In the genomic region with DNA sequence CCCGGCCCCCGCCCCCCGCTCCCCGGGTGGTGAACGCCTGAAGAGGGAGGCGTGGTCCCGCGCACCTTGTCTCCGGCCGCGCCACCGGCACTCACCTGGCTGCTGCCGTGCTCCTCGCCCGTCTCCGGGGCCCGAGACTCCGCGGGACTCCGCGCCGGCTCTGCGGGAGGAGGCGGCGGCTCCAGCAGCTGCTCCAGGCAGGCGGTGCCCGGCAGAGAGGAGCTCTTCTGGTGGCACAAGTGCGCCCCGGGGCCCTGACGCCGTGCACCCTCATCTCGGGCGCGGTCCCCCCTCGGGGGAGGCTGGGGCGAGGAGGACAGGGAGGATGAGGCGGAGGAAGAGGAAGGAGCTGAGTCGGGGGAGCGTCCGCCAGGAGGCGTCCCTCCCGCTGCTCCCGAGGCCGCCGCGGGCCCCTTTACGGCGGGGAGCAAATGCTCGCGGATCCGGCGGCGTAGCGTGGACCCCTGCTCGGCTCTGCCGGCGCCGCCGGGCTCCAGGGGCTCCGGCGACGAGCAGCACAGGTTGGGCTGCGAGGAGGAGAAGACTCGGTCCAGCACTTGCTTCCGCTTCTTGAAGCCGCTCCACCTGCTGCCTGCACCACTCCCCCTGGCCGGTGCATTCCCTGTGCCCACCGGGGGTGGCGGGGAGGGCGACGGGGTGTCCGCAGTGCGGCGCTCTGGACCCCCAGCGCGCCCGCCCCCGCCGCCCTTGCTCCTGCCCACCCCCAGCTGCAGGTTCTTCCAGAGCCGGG, we compare ENCODE assay signal across 8 cellular contexts. TPM values are rescaled to one million over a fixed set of nuclear protein-coding genes. Genes with fewer than 3 reads are reported as not detected.
DNase-seq lines count a peak whose midpoint lies in the region; ATAC-seq and TF ChIP-seq lines count a peak whose summit lies in the region.

No MANE protein-coding gene starts in this region.

- intact Hi-C loops in dorsolateral prefrontal cortex (cut with DNase I): no loop called here
- intact Hi-C loops in tibial artery (cut with DNase I; ENCODE audit: low total_unique reads): no loop called here

- H3K4ac ChIP-seq in mesenchymal stem cell (ENCODE audit: low read depth in 1 of 2, low read length in 2 of 2): no peak overlapping the region

- H2BK120ac ChIP-seq in mesenchymal stem cell (ENCODE audit: low read depth, low read length): no peak overlapping the region

- H3K14ac ChIP-seq in mesenchymal stem cell (ENCODE audit: low read length in 2 of 2): peak overlapping the region in 1 of 2 experiments; percentile 29

- H3K4me1 ChIP-seq in mesenchymal stem cell (ENCODE audit: control insufficient read depth, insufficient read depth, low read depth, low read length) (peaks cover 20% of the 10 kb centered on the region), tibial artery (peaks cover 0 to 26% (median 21%) of the 10 kb centered on the region in 4 donors)

- H3K9me3 ChIP-seq in mesenchymal stem cell (ENCODE audit: control insufficient read depth, low read length): no peaks in the 10 kb centered on the region
- H3K9me3 ChIP-seq in tibial artery: no peaks in the 10 kb centered on the region

- H3K27ac ChIP-seq in dorsolateral prefrontal cortex (peak overlapping the region in 48 of 59 donors; percentile 54 to 89 (median 78)), mesenchymal stem cell (ENCODE audit: low read length, poor library complexity, severe bottlenecking) (no peak overlapping the region), tibial artery (no peak overlapping the region)

- H3K27me3 ChIP-seq in dorsolateral prefrontal cortex (peaks cover 0 to 47% (median 8%) of the 10 kb centered on the region in 45 donors), mesenchymal stem cell (ENCODE audit: control insufficient read depth in 1 of 2, insufficient read depth in 1 of 2, low read length in 2 of 2) (peaks cover 23 to 78% of the 10 kb centered on the region in 2 experiments), tibial artery (peaks cover 0 to 38% of the 10 kb centered on the region in 2 donors)

- DNase-seq in DMS 273 (lab: John Stamatoyannopoulos, UW; ENCODE audit: unreplicated experiment) (peak; percentile 86), dorsolateral prefrontal cortex (peak in 4 of 10 donors; percentile 20 to 62 (median 45)), mesenchymal stem cell (peak; percentile 14), tibial artery (no peak), NCI-H526 treated with DMSO at 0.1 percent for 48 hours (lab: John Stamatoyannopoulos, UW) (no peak)

- ATAC-seq in GM19324 (IDR thresholded peaks at IDR 0.05; ENCODE audit: low FRiP score, unreplicated experiment) (peak; percentile 55), HG03521 (IDR thresholded peaks at IDR 0.05; ENCODE audit: unreplicated experiment) (peak; percentile 46), SK-N-SH treated with all-trans-retinoic acid at 6 μM for 48 hours (peak; percentile 68)

- H3K18ac ChIP-seq in mesenchymal stem cell (ENCODE audit: low read depth in 1 of 2, low read length in 2 of 2): peak overlapping the region in 1 of 2 experiments; percentile 38

- H2BK5ac ChIP-seq in mesenchymal stem cell (ENCODE audit: low read depth, low read length, poor library complexity, severe bottlenecking): no peak overlapping the region

- H2BK15ac ChIP-seq in mesenchymal stem cell (ENCODE audit: low read depth, poor library complexity, severe bottlenecking): no peak overlapping the region

- H4K91ac ChIP-seq in mesenchymal stem cell (ENCODE audit: low read length): no peak overlapping the region

- H2AFZ ChIP-seq in mesenchymal stem cell (ENCODE audit: low read depth, low read length): peak overlapping the region; percentile 92

- under 1% methylated on average over 63 of the region's 80 CpGs for WGBS in mesenchymal stem cell

- no peak overlapping the region for H4K8ac ChIP-seq in mesenchymal stem cell (ENCODE audit: low read length)

- H3K9ac ChIP-seq in mesenchymal stem cell (ENCODE audit: low read length): no peak overlapping the region

- no peak overlapping the region for H3K23ac ChIP-seq in mesenchymal stem cell (ENCODE audit: low read length in 2 of 2)

- no peaks in the 10 kb centered on the region for H3K79me1 ChIP-seq in mesenchymal stem cell (replicated peaks; ENCODE audit: low read length, poor library complexity, severe bottlenecking)

- H3K36me3 ChIP-seq in mesenchymal stem cell (ENCODE audit: control insufficient read depth in 1 of 2, insufficient read depth in 2 of 2, low read depth in 1 of 2, low read length in 2 of 2): no peaks in the 10 kb centered on the region
- H3K36me3 ChIP-seq in tibial artery: no peaks in the 10 kb centered on the region

- no peak overlapping the region for H2BK12ac ChIP-seq in mesenchymal stem cell (ENCODE audit: low read length in 2 of 2)

- peak overlapping the region; percentile 98 for H3K4me2 ChIP-seq in mesenchymal stem cell (ENCODE audit: low read length, poor library complexity, severe bottlenecking)

- H3K4me3 ChIP-seq in dorsolateral prefrontal cortex (peak overlapping the region; percentile 44 to 80 (median 69)), mesenchymal stem cell (ENCODE audit: insufficient read depth in 1 of 2, low read depth in 1 of 2, low read length in 2 of 2) (peak overlapping the region; percentile 68 to 75), tibial artery (peak overlapping the region; percentile 55 to 62)

- TF ChIP-seq CTCF in dorsolateral prefrontal cortex (IDR thresholded peaks at IDR 0.05 in 54 of 56, conservative IDR thresholded peaks at IDR 0.05 in 2 of 56; ENCODE audit: low read depth in 1 of 56, partially characterized antibody in 56 of 56): peak in 48 of 56 donors; percentile 17 to 55 (median 35)
- peak; percentile 8 to 34 for TF ChIP-seq CTCF in tibial artery (IDR thresholded peaks at IDR 0.05)

- H2AK5ac ChIP-seq in mesenchymal stem cell (ENCODE audit: low read length, severe bottlenecking): no peak overlapping the region

TF ChIP-seq in SK-N-SH treated with all-trans-retinoic acid at 6 μM for 48 hours, 23 proteins besides CTCF, POLR2A, EP300 and RAD21:
- TF ChIP-seq ZNF70 (CRISPR knock-in tag; IDR thresholded peaks at IDR 0.05): no peak
- TF ChIP-seq ESRRG (CRISPR knock-in tag; IDR thresholded peaks at IDR 0.05): no peak
- TF ChIP-seq ZFP30 (CRISPR knock-in tag; IDR thresholded peaks at IDR 0.05): no peak
- no peak for TF ChIP-seq SNAI2 (CRISPR knock-in tag; IDR thresholded peaks at IDR 0.05)
- TF ChIP-seq, protein P1, sequence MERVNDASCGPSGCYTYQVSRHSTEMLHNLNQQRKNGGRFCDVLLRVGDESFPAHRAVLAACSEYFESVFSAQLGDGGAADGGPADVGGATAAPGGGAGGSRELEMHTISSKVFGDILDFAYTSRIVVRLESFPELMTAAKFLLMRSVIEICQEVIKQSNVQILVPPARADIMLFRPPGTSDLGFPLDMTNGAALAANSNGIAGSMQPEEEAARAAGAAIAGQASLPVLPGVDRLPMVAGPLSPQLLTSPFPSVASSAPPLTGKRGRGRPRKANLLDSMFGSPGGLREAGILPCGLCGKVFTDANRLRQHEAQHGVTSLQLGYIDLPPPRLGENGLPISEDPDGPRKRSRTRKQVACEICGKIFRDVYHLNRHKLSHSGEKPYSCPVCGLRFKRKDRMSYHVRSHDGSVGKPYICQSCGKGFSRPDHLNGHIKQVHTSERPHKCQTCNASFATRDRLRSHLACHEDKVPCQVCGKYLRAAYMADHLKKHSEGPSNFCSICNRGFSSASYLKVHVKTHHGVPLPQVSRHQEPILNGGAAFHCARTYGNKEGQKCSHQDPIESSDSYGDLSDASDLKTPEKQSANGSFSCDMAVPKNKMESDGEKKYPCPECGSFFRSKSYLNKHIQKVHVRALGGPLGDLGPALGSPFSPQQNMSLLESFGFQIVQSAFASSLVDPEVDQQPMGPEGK (CRISPR knock-in tag; IDR thresholded peaks at IDR 0.05; ENCODE audit: borderline replicate concordance): no peak
- TF ChIP-seq TOX (CRISPR knock-in tag; IDR thresholded peaks at IDR 0.05; ENCODE audit: borderline replicate concordance): no peak
- no peak for TF ChIP-seq OSR1 (CRISPR knock-in tag; IDR thresholded peaks at IDR 0.05)
- TF ChIP-seq, protein P2, sequence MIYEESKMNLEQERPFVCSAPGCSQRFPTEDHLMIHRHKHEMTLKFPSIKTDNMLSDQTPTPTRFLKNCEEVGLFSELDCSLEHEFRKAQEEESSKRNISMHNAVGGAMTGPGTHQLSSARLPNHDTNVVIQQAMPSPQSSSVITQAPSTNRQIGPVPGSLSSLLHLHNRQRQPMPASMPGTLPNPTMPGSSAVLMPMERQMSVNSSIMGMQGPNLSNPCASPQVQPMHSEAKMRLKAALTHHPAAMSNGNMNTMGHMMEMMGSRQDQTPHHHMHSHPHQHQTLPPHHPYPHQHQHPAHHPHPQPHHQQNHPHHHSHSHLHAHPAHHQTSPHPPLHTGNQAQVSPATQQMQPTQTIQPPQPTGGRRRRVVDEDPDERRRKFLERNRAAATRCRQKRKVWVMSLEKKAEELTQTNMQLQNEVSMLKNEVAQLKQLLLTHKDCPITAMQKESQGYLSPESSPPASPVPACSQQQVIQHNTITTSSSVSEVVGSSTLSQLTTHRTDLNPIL (CRISPR knock-in tag; IDR thresholded peaks at IDR 0.05; ENCODE audit: low read depth): no peak
- no peak for TF ChIP-seq ISL1 (CRISPR knock-in tag; IDR thresholded peaks at IDR 0.05)

RNA-seq across cellular contexts. Expression of gene MCTP1, which starts 1.0 kb away (rescaled TPM):
- 100 to 1,000 TPM in 39 of 120 experiments, 10 to 100 TPM in 81; 41.4 to 146 (median 92.0) TPM for total RNA-seq in dorsolateral prefrontal cortex
- 16.0 TPM for polyA plus RNA-seq in mesenchymal stem cell (2013, experiment 1 of 2)
- 16.3 TPM for polyA plus RNA-seq in mesenchymal stem cell (2013, experiment 2 of 2)

Comparison
In these comparisons a context has a peak if more than half of its experiments do, and no peak if none do; other contexts are left out.
1. DNase-seq: peak in DMS 273 (single experiment) and mesenchymal stem cell (single experiment); none in tibial artery (0 of 2) and NCI-H526 treated with DMSO at 0.1 percent for 48 hours (single experiment).
2. H3K27ac ChIP-seq: peak in dorsolateral prefrontal cortex (48 of 59); none in mesenchymal stem cell (single experiment) and tibial artery (0 of 2).
3. Peak in every context shown above with its lines, with median percentiles within 50 percentile points of each other: ATAC-seq and H3K4me3 ChIP-seq.